ENCODE assay signal across 12 cellular contexts in the genomic region with DNA sequence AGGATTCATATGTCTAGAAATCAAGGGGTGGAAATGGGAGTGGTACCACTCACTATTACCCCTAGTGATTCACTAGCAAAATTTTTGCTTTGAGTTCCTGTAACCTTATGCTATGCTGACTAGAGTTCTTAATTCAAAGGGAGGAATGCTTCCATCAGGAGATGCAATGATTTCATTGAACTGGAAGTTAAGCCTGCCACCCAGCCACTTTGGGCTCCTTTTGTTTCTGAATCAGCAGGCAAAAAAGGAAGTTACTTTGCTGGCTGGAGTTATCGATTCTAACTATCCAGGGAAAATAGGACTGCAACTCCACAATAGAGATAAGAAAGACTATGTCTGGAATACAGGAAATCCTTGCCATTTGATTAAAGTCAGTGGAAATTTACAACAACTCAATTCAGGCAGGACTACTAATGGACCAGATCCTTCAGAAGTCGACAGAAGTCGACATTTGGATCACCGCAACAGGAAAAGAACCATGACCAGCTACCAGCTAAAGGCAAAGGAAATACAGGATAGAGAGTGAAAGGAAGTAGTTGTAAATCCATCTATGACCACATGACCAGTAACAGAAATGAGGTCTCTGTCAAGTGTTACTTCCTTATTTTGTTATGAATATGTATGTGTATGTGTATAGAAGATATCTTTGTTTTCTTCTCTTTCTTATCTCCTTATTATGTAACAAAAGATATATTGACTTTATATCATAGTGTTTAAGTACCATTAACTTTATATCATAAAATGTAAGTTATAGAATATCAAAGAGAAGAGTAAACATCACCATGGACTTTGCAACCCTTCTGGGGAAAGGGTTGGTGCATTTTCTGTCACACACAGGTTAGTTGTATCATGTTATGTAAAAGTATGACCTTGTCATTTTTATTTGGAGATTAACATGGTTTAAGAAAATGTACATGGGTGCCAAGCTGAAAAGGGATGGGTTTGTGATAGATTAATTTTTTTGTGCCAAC.
DNase-seq lines count a peak whose midpoint lies in the region; ATAC-seq and TF ChIP-seq lines count a peak whose summit lies in the region.
"Had no signal": no experiment of that assay in that cellular context is flagged by ENCODE, and none has a peak within 500 bp of the region (broad histone marks: within the 10 kb centered on the region; RNA-seq: fewer than 3 reads in every experiment).

No MANE protein-coding gene starts in this region.

- H3F3A ChIP-seq in GM23248 (ENCODE audit: insufficient read depth), result peaks cover 28% of the 10 kb centered on the region

- 67 to 72% methylated on average over 4 of the region's 4 CpGs for WGBS in GM23248 (ENCODE audit: low coverage in 1 of 2, low lambda C conversion rate in 2 of 2, missing lambda C conversion rate in 2 of 2), 2 experiments

- H3K27me3 ChIP-seq in BE2C, result no peaks in the 10 kb centered on the region
- H3K27me3 ChIP-seq in GM23248 (replicated peaks; ENCODE audit: insufficient read depth), result no peaks in the 10 kb centered on the region

- H3K9me3 ChIP-seq in BE2C (no peaks in the 10 kb centered on the region), GM23248 (ENCODE audit: low read depth) (no peaks in the 10 kb centered on the region)

- CTCF ChIA-PET in activated naive CD4-positive, alpha-beta T cell treated with anti-CD3 and anti-CD28 coated beads for 36 hours (lab: Charles Lee), result interaction anchor here (2.0 kb wide), 1 partner anchor 8 kb away, joined by 6 read pairs; no protein-coding TSS in a partner anchor

- DNase-seq in BE2C (peak; percentile 51), GM23248 (peak; percentile 57), NB4 (ENCODE audit: low read depth) (peak; percentile 16), dermis blood vessel endothelial cell (peak; percentile 41), hepatic stellate cell (ENCODE audit: low spot score) (no peak)
- no peak for DNase-seq in activated naive CD4-positive, alpha-beta T cell treated with anti-CD3 and anti-CD28 coated beads for 36 hours
- no peak for DNase-seq in NK-92 treated with Interleukin-12 subunit alpha and Interleukin-12 subunit beta, amount 100 ng/mL, for 24 hours (lab: John Stamatoyannopoulos, UW)
- DNase-seq in activated naive CD8-positive, alpha-beta T cell treated with anti-CD3 and anti-CD28 coated beads, Interleukin-2, amount 50 U/mL, for 24 hours, result no peak
- DNase-seq: activated T-cell treated with anti-CD3 and anti-CD28 coated beads, Interleukin-2, amount 50 U/mL, for 1 hour; glutamatergic neuron; midbrain had no signal

- peak overlapping the region; percentile 36 for H3K4me2 ChIP-seq in GM23248 (ENCODE audit: unreplicated experiment)

- peaks cover 2% of the 10 kb centered on the region for H3K27me3 Mint-ChIP-seq in activated naive CD4-positive, alpha-beta T cell treated with anti-CD3 and anti-CD28 coated beads for 36 hours (ENCODE audit: low read depth)
- no peaks in the 10 kb centered on the region for H3K27me3 Mint-ChIP-seq in activated naive CD8-positive, alpha-beta T cell treated with anti-CD3 and anti-CD28 coated beads, Interleukin-2, amount 50 U/mL, for 24 hours

- in situ Hi-C loops in GM23248 (cut with MboI), result loop anchor here (10.0 kb wide), 1 partner anchor 335 kb away; no protein-coding TSS in a partner anchor

- no peak overlapping the region for H3K9ac ChIP-seq in GM23248

- H3K4me1 ChIP-seq in BE2C (peaks cover 27% of the 10 kb centered on the region), GM23248 (ENCODE audit: insufficient read depth) (peaks cover 48% of the 10 kb centered on the region)

- TF ChIP-seq POLR2A in NB4 (IDR thresholded peaks at IDR 0.05; ENCODE audit: extremely low read depth, insufficient read length), result no peak

- no peaks in the 10 kb centered on the region for H3K4me1 Mint-ChIP-seq in activated naive CD4-positive, alpha-beta T cell treated with anti-CD3 and anti-CD28 coated beads for 36 hours (ENCODE audit: low read depth)
- no peaks in the 10 kb centered on the region for H3K4me1 Mint-ChIP-seq in activated naive CD8-positive, alpha-beta T cell treated with anti-CD3 and anti-CD28 coated beads, Interleukin-2, amount 50 U/mL, for 24 hours

- no peaks in the 10 kb centered on the region for H3K36me3 Mint-ChIP-seq in activated naive CD4-positive, alpha-beta T cell treated with anti-CD3 and anti-CD28 coated beads for 36 hours (ENCODE audit: low read depth)
- no peaks in the 10 kb centered on the region for H3K36me3 Mint-ChIP-seq in activated naive CD8-positive, alpha-beta T cell treated with anti-CD3 and anti-CD28 coated beads, Interleukin-2, amount 50 U/mL, for 24 hours (ENCODE audit: low read depth)

- no peak overlapping the region for H3K27ac Mint-ChIP-seq in activated naive CD4-positive, alpha-beta T cell treated with anti-CD3 and anti-CD28 coated beads for 36 hours
- no peak overlapping the region for H3K27ac Mint-ChIP-seq in activated naive CD8-positive, alpha-beta T cell treated with anti-CD3 and anti-CD28 coated beads, Interleukin-2, amount 50 U/mL, for 24 hours
- H3K27ac Mint-ChIP-seq: T-helper 2 cell treated with Interferon-gamma antibody and Interleukin-4, amounts not matched to agents 5 μg/mL and 100 μg/mL, for 36 hours had no signal

- H2AFZ ChIP-seq in GM23248, result peak overlapping the region; percentile 12

- H3K27ac ChIP-seq in GM23248, result peak overlapping the region; percentile 30

- H3K9me3 Mint-ChIP-seq in activated naive CD4-positive, alpha-beta T cell treated with anti-CD3 and anti-CD28 coated beads for 36 hours, result peaks cover 3% of the 10 kb centered on the region
- H3K9me3 Mint-ChIP-seq in activated naive CD8-positive, alpha-beta T cell treated with anti-CD3 and anti-CD28 coated beads, Interleukin-2, amount 50 U/mL, for 24 hours, result no peaks in the 10 kb centered on the region
- H3K9me3 Mint-ChIP-seq: T-helper 2 cell treated with Interferon-gamma antibody and Interleukin-4, amounts not matched to agents 5 μg/mL and 100 μg/mL, for 36 hours had no signal

- H3K4me3 ChIP-seq in BE2C (ENCODE audit: low read depth, low read length) (no peak overlapping the region), GM23248 (no peak overlapping the region), NB4 (ENCODE audit: low read depth, low read length) (no peak overlapping the region)

- no peaks in the 10 kb centered on the region for H4K20me1 ChIP-seq in GM23248 (ENCODE audit: insufficient read depth)

- no peak overlapping the region for H3K4me3 Mint-ChIP-seq in activated naive CD4-positive, alpha-beta T cell treated with anti-CD3 and anti-CD28 coated beads for 36 hours
- H3K4me3 Mint-ChIP-seq in activated naive CD8-positive, alpha-beta T cell treated with anti-CD3 and anti-CD28 coated beads, Interleukin-2, amount 50 U/mL, for 24 hours, result no peak overlapping the region
- H3K4me3 Mint-ChIP-seq: T-helper 2 cell treated with Interferon-gamma antibody and Interleukin-4, amounts not matched to agents 5 μg/mL and 100 μg/mL, for 36 hours had no signal

- TF ChIP-seq CTCF in BE2C (IDR thresholded peaks at IDR 0.05; ENCODE audit: low read depth, low read length) (no peak), NB4 (IDR thresholded peaks at IDR 0.05; ENCODE audit: low read depth, low read length) (no peak)

- H3K79me2 ChIP-seq in GM23248 (ENCODE audit: insufficient read depth), result no peaks in the 10 kb centered on the region

- H3K9me2 ChIP-seq in GM23248 (ENCODE audit: insufficient read depth), result no peaks in the 10 kb centered on the region

- intact Hi-C loops in activated naive CD4-positive, alpha-beta T cell treated with anti-CD3 and anti-CD28 coated beads for 36 hours (cut with micrococcal nuclease), result no loop called here

- ATAC-seq in activated naive CD8-positive, alpha-beta T cell treated with anti-CD3 and anti-CD28 coated beads, Interleukin-2, amount 50 U/mL, for 24 hours, result no peak

- no peaks in the 10 kb centered on the region for H3K36me3 ChIP-seq in BE2C
- H3K36me3 ChIP-seq in GM23248 (ENCODE audit: low read depth), result no peaks in the 10 kb centered on the region

Comparison
In these comparisons a context has a peak if more than half of its experiments do, and no peak if none do; other contexts are left out.
1. DNase-seq: peak in BE2C (single experiment), GM23248 (single experiment), NB4 (single experiment) and dermis blood vessel endothelial cell (single experiment); none in hepatic stellate cell (single experiment), activated naive CD4-positive, alpha-beta T cell treated with anti-CD3 and anti-CD28 coated beads for 36 hours (single experiment), NK-92 treated with Interleukin-12 subunit alpha and Interleukin-12 subunit beta, amount 100 ng/mL, for 24 hours (single experiment) and activated naive CD8-positive, alpha-beta T cell treated with anti-CD3 and anti-CD28 coated beads, Interleukin-2, amount 50 U/mL, for 24 hours (single experiment).